ENCODE assay signal across 8 cellular contexts in the genomic region with DNA sequence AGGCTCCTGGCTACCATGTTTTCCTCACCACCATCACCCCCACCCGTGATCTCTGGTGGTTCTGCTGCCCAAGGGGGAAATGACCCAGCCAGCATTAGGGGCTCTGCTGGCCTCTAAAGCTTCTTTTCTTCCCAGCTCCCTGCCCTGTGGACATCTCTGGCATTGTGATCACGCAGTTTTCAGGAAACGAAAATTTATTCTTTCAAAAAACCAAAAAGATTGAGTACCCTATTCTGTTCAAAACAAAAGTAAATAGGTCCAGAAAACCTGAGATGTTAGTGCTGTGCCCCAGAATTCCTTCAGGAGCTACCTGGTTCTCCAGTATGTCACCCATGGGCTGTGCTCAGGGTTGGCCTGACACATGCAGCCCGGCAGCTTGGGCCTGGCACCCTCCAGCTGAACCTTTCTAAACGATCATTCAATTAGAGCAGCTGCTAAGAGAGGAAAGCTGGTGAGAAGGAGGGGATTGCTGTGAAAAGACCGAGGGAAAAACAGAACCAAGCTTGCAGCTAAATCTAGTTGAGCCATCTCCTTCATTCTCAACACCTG.
DNase-seq lines count a peak whose midpoint lies in the region; TF ChIP-seq lines count a peak whose summit lies in the region.

No MANE protein-coding gene starts in this region.

- H3K9me3 Mint-ChIP-seq in neural crest cell, result no peaks in the 10 kb centered on the region

- H3K79me1 ChIP-seq in trophoblast cell (ENCODE audit: low read length), result no peaks in the 10 kb centered on the region

- no peak overlapping the region for H3K4ac ChIP-seq in trophoblast cell (ENCODE audit: low read depth, low read length)

- no peak overlapping the region for H2BK5ac ChIP-seq in trophoblast cell (ENCODE audit: low read depth, low read length, poor library complexity)

- H4K8ac ChIP-seq in trophoblast cell (ENCODE audit: low read depth, low read length), result no peak overlapping the region

- H3K27ac ChIP-seq in brain microvascular endothelial cell (peak overlapping the region; percentile 23), trophoblast cell (ENCODE audit: low read depth, low read length) (no peak overlapping the region), tibial artery (peak overlapping the region in 1 of 2 donors; percentile 11)

- in situ Hi-C loops in G401 (cut with HindIII; ENCODE audit: low sequenced_read_pairs), result no loop called here
- in situ Hi-C loops in brain microvascular endothelial cell (cut with HindIII; ENCODE audit: low pct_ligation_motif_present, low sequenced_read_pairs), result no loop called here

- no peak overlapping the region for H4K91ac ChIP-seq in trophoblast cell (ENCODE audit: low read depth, low read length)

- no peak overlapping the region for H3K23ac ChIP-seq in trophoblast cell (ENCODE audit: low read length)

- intact Hi-C loops in tibial artery (cut with DNase I; ENCODE audit: low total_unique reads), result loop anchor here (5.0 to 10.0 kb wide), 3 partner anchors 34 to 527 kb away; no protein-coding TSS in a partner anchor

- H3K4me1 Mint-ChIP-seq in neural crest cell, result peaks cover 22% of the 10 kb centered on the region

- H3K4me3 ChIP-seq in brain microvascular endothelial cell (ENCODE audit: low read depth, low read length) (no peak overlapping the region), trophoblast cell (ENCODE audit: low read depth, low read length) (no peak overlapping the region), tibial artery (no peak overlapping the region)

- no peak overlapping the region for H3K4me2 ChIP-seq in trophoblast cell (ENCODE audit: low read length)

- H3K27me3 ChIP-seq in brain microvascular endothelial cell (replicated peaks) (no peaks in the 10 kb centered on the region), trophoblast cell (ENCODE audit: insufficient read depth, low read length) (no peaks in the 10 kb centered on the region), tibial artery (no peaks in the 10 kb centered on the region)

- H3K36me3 Mint-ChIP-seq in neural crest cell (ENCODE audit: low read depth), result no peaks in the 10 kb centered on the region

- peaks cover 60% of the 10 kb centered on the region for H3K27me3 Mint-ChIP-seq in neural crest cell (ENCODE audit: low read depth)

- no peaks in the 10 kb centered on the region for H3K36me3 ChIP-seq in brain microvascular endothelial cell (replicated peaks)
- no peaks in the 10 kb centered on the region for H3K36me3 ChIP-seq in trophoblast cell (ENCODE audit: control insufficient read depth in 1 of 2, insufficient read depth in 2 of 2, low read length in 2 of 2)
- H3K36me3 ChIP-seq in tibial artery, result peaks cover 0 to 8% (median 0%) of the 10 kb centered on the region in 3 donors

- no peak overlapping the region for H3K14ac ChIP-seq in trophoblast cell (ENCODE audit: low read length)

- no peaks in the 10 kb centered on the region for H3K9me3 ChIP-seq in trophoblast cell (ENCODE audit: insufficient read depth, low read depth, low read length)
- no peaks in the 10 kb centered on the region for H3K9me3 ChIP-seq in tibial artery

- TF ChIP-seq CTCF in brain microvascular endothelial cell (IDR thresholded peaks at IDR 0.05; ENCODE audit: low read depth, low read length, missing control alignments) (no peak), neural crest cell (conservative IDR thresholded peaks at IDR 0.05) (no peak), tibial artery (IDR thresholded peaks at IDR 0.05) (no peak)

- DNase-seq in G401 (ENCODE audit: low spot score) (peak; percentile 24), NCI-H146 (lab: John Stamatoyannopoulos, UW) (peak; percentile 93), brain microvascular endothelial cell (no peak), neural crest cell (ENCODE audit: low read depth, low spot score) (no peak), trophoblast cell (no peak), tibial artery (no peak), AG08395 (ENCODE audit: low spot score) (no peak)
- no peak for DNase-seq in activated CD4-positive, alpha-beta T cell treated with anti-CD3 and anti-CD28 coated beads for 4 hours

- H2AFZ ChIP-seq in trophoblast cell (ENCODE audit: insufficient read depth, low read length, poor library complexity), result no peak overlapping the region

- H3K4me1 ChIP-seq in trophoblast cell (ENCODE audit: control insufficient read depth in 1 of 2, insufficient read depth in 2 of 2, low read length in 2 of 2) (peaks cover 0 to 2% of the 10 kb centered on the region in 2 experiments), tibial artery (peaks cover 0 to 17% (median 10%) of the 10 kb centered on the region in 4 donors)

- no CpG with 5 or more reads among the region's 6 CpGs for WGBS in trophoblast cell (ENCODE audit: extremely low coverage, insufficient coverage, insufficient read length)

- no peak overlapping the region for H3K4me3 Mint-ChIP-seq in neural crest cell

- peak overlapping the region; percentile 85 for H3K27ac Mint-ChIP-seq in neural crest cell (ENCODE audit: unreplicated experiment)

- H3K18ac ChIP-seq in trophoblast cell (ENCODE audit: low read length), result no peak overlapping the region

- no peak overlapping the region for H2BK120ac ChIP-seq in trophoblast cell (ENCODE audit: insufficient read depth, low read length, poor library complexity)

- no peak overlapping the region for H4K12ac ChIP-seq in trophoblast cell (ENCODE audit: low read depth, low read length)

- H2AK5ac ChIP-seq in trophoblast cell (ENCODE audit: low read length), result no peak overlapping the region

- no peaks in the 10 kb centered on the region for H3K79me2 ChIP-seq in trophoblast cell (ENCODE audit: control insufficient read depth, insufficient read depth, low read length, poor library complexity)

- H2BK12ac ChIP-seq in trophoblast cell (ENCODE audit: low read length), result no peak overlapping the region

- H3K9ac ChIP-seq in trophoblast cell (ENCODE audit: low read length), result no peak overlapping the region

Comparison
In these comparisons a context has a peak if more than half of its experiments do, and no peak if none do; other contexts are left out.
1. DNase-seq: peak in G401 (single experiment) and NCI-H146 (single experiment); none in brain microvascular endothelial cell (single experiment), neural crest cell (single experiment), trophoblast cell (0 of 2), tibial artery (0 of 2), AG08395 (single experiment) and activated CD4-positive, alpha-beta T cell treated with anti-CD3 and anti-CD28 coated beads for 4 hours (0 of 2).